In the genomic region with DNA sequence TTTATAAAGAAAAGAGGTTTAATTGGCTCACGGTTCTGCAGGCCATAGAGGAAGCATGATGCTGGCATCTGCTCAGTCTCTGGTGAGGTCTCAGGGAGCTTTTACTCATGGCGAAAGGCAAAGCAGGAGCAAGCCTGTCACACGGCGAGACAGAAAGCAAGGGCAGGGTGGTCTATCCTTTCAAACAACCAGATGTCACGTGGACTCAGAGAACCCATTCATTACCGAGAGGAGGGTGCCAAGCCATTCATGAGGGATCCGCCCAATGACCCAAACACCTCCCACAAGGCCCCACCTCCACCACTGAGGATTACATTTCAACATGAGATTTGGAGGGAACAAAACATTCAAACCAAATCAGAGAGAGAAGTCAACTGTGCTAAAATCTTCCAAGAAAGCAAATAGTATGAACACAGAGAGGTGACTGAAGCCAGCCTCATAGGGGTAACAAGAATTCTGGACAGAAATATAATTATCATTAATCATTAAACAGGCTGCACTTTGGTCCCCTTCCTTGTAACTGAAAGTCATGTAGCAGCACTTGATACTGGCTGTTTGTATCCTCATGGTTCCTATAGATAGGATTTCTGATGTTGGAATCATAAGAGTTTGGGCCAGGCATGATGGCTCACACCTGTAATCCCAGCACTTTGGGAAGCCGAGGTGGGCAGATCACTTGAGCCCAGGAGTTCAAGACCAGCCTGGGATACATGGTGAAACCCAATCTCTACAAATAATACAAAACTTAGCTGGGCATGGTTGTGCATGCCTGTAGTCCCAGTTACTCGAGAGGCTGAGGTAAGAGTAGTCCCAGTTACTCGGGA, we compare ENCODE assay signal across 19 cellular contexts. TPM values are rescaled to one million over a fixed set of nuclear protein-coding genes. Genes with fewer than 3 reads are reported as not detected.
DNase-seq lines count a peak whose midpoint lies in the region; ATAC-seq, FAIRE-seq and TF ChIP-seq lines count a peak whose summit lies in the region.
"Had no signal": no experiment of that assay in that cellular context is flagged by ENCODE, and none has a peak within 500 bp of the region (broad histone marks: within the 10 kb centered on the region; RNA-seq: fewer than 3 reads in every experiment).

No MANE protein-coding gene starts in this region.

- peaks cover 7% of the 10 kb centered on the region for H3F3A ChIP-seq in smooth muscle cell (ENCODE audit: low read depth)

- H3K36me3 ChIP-seq in right lobe of liver = no peaks in the 10 kb centered on the region
- H3K36me3 ChIP-seq in spleen = no peaks in the 10 kb centered on the region
- H3K36me3 ChIP-seq in smooth muscle cell (ENCODE audit: low read depth) = no peaks in the 10 kb centered on the region
- H3K36me3 ChIP-seq: BLaER1 treated with 17β-estradiol and CSF1 and Interleukin-3, amounts not matched to agents 10 nM and 100 nM; HAP-1 had no signal

- H3K9me3 ChIP-seq in right lobe of liver = no peaks in the 10 kb centered on the region
- H3K9me3 ChIP-seq in spleen = no peaks in the 10 kb centered on the region
- no peaks in the 10 kb centered on the region for H3K9me3 ChIP-seq in smooth muscle cell (replicated peaks; ENCODE audit: low read depth)
- H3K9me3 ChIP-seq: HAP-1 had no signal

- no peak overlapping the region for H2AFZ ChIP-seq in smooth muscle cell (ENCODE audit: low read depth)

- no peak overlapping the region for H3K4me3 ChIP-seq in right lobe of liver
- no peak overlapping the region for H3K4me3 ChIP-seq in spleen
- H3K4me3 ChIP-seq in smooth muscle cell = no peak overlapping the region
- H3K4me3 ChIP-seq: BLaER1 treated with 17β-estradiol and CSF1 and Interleukin-3, amounts not matched to agents 10 nM and 100 nM; HAP-1 had no signal

- TF ChIP-seq CTCF in right lobe of liver (IDR thresholded peaks at IDR 0.05) = no peak
- no peak for TF ChIP-seq CTCF in spleen (IDR thresholded peaks at IDR 0.05 in 8 of 11, conservative IDR thresholded peaks at IDR 0.05 in 3 of 11)
- TF ChIP-seq CTCF in smooth muscle cell (IDR thresholded peaks at IDR 0.05; ENCODE audit: borderline replicate concordance, insufficient read depth, poor library complexity, severe bottlenecking) = no peak

- intact Hi-C loops in right lobe of liver (cut with DNase I) = no loop called here
- intact Hi-C loops in spleen (cut with DNase I; ENCODE audit: low total_unique reads) = no loop called here

- peaks cover 0 to 5% (median 0%) of the 10 kb centered on the region in 4 donors for H3K4me1 ChIP-seq in right lobe of liver
- H3K4me1 ChIP-seq in spleen = no peaks in the 10 kb centered on the region
- no peaks in the 10 kb centered on the region for H3K4me1 ChIP-seq in smooth muscle cell (ENCODE audit: low read depth)

- TF ChIP-seq POLR2A in right lobe of liver (IDR thresholded peaks at IDR 0.05) (no peak), spleen (IDR thresholded peaks at IDR 0.05) (no peak)

- H3K79me2 ChIP-seq in smooth muscle cell (ENCODE audit: low read depth) = no peaks in the 10 kb centered on the region

- H3K4me2 ChIP-seq in smooth muscle cell = no peak overlapping the region
- H3K4me2 ChIP-seq: BLaER1 treated with 17β-estradiol and CSF1 and Interleukin-3, amounts not matched to agents 10 nM and 100 nM had no signal

- ATAC-seq in right lobe of liver = peak; percentile 49 to 85 (median 62)

- no peaks in the 10 kb centered on the region for H4K20me1 ChIP-seq in smooth muscle cell (ENCODE audit: low read depth)
- H4K20me1 ChIP-seq: BLaER1 treated with 17β-estradiol and CSF1 and Interleukin-3, amounts not matched to agents 10 nM and 100 nM had no signal

- H3K27me3 ChIP-seq in right lobe of liver (no peaks in the 10 kb centered on the region), spleen (replicated peaks in 1 of 7) (peaks cover 0 to 52% (median 0%) of the 10 kb centered on the region in 7 donors), smooth muscle cell (ENCODE audit: low read depth) (no peaks in the 10 kb centered on the region)
- H3K27me3 ChIP-seq: BLaER1 treated with 17β-estradiol and CSF1 and Interleukin-3, amounts not matched to agents 10 nM and 100 nM had no signal

- H3K9ac ChIP-seq in smooth muscle cell (ENCODE audit: low read depth) = no peak overlapping the region
- H3K9ac ChIP-seq: BLaER1 treated with 17β-estradiol and CSF1 and Interleukin-3, amounts not matched to agents 10 nM and 100 nM had no signal

- 60% methylated on average over 5 of the region's 10 CpGs for WGBS in right lobe of liver (ENCODE audit: insufficient coverage, low coverage, low lambda C conversion rate, missing lambda C conversion rate)
- 77 to 91% (median 88%) methylated on average over 9 to 10 of the region's 10 CpGs for WGBS in spleen, 5 donors
- 98% methylated on average over 10 of the region's 10 CpGs for WGBS in smooth muscle cell (ENCODE audit: low lambda C conversion rate)

- H3K27ac ChIP-seq in right lobe of liver (no peak overlapping the region), spleen (no peak overlapping the region), smooth muscle cell (ENCODE audit: low read depth) (no peak overlapping the region)
- H3K27ac ChIP-seq: BLaER1 treated with 17β-estradiol and CSF1 and Interleukin-3, amounts not matched to agents 10 nM and 100 nM had no signal

- DNase-seq in HTR-8/SVneo (ENCODE audit: insufficient read length, low spot score) (no peak), islet precursor cell (peak; percentile 38), right lobe of liver (no peak), spleen (peak; percentile 16), dedifferentiated amniotic fluid mesenchymal stem cell (ENCODE audit: extremely low spot score) (no peak), DMS79 treated with DMSO at 0.1 percent for 48 hours (lab: John Stamatoyannopoulos, UW) (no peak), smooth muscle cell (lab: John Stamatoyannopoulos, UW; ENCODE audit: unreplicated experiment) (no peak)
- DNase-seq: ACHN; CD4-positive, CD25-positive, alpha-beta regulatory T cell; DMS79; EL; HFFc6 had no signal

- peak; percentile 57 for FAIRE-seq in HTR-8/SVneo (lab: Jason Lieb, UNC)
- FAIRE-seq: G401.6, GM12891, H1 had no signal

RNA-seq across cellular contexts. Expression of gene B4GALNT2, which starts 52.5 kb away (rescaled TPM):
- under 1 TPM in 2 of 6 experiments, not detected in 4; 0.04 to 0.05 TPM for total RNA-seq in right lobe of liver
- total RNA-seq in spleen = under 1 TPM in 4 of 7 donors, not detected in 3; 0.10 to 0.21 (median 0.18) TPM
- polyA plus RNA-seq in spleen = not detected
- 0.13 and 0.49 TPM in 2 replicates for total RNA-seq in smooth muscle cell
- 0.11 and 0.31 TPM in 2 replicates for polyA plus RNA-seq in smooth muscle cell
- total RNA-seq: A172; CD4-positive, CD25-positive, alpha-beta regulatory T cell; H1; HFFc6 had no signal
- polyA plus RNA-seq: CD4-positive, CD25-positive, alpha-beta regulatory T cell; H1; IgD-negative memory B cell had no signal

Comparison
In these comparisons a context has a peak if more than half of its experiments do, and no peak if none do; other contexts are left out.
1. DNase-seq: peak in islet precursor cell (single experiment) and spleen (single experiment); none in HTR-8/SVneo (single experiment), right lobe of liver (0 of 3), dedifferentiated amniotic fluid mesenchymal stem cell (single experiment), DMS79 treated with DMSO at 0.1 percent for 48 hours (single experiment) and smooth muscle cell (single experiment).